Comparison of ENCODE assay signal across 16 cellular contexts in genomic region chr15:76714950-76715349, GRCh38.
"Had no signal": no experiment of that assay in that cellular context is flagged by ENCODE, and none has a peak within 500 bp of the region (broad histone marks: within the 10 kb centered on the region; RNA-seq: fewer than 3 reads in every experiment).

No MANE protein-coding gene starts in this region.

- ATAC-seq: foreskin keratinocyte, gastroesophageal sphincter, heart left ventricle, left cardiac atrium, left lung, left ventricle myocardium superior, lower lobe of right lung, mucosa of descending colon had no signal

- H3K27me3 Mint-ChIP-seq: naive B cell had no signal

- H3K4me1 Mint-ChIP-seq: mesothelial cell of epicardium had no signal

- H3K27ac Mint-ChIP-seq: mesothelial cell of epicardium had no signal

- DNase-seq: dermis blood vessel endothelial cell; dorsolateral prefrontal cortex; effector CD4-positive, alpha-beta T cell; effector memory CD4-positive, alpha-beta T cell; foreskin keratinocyte; heart left ventricle; hypothalamus; left cardiac atrium; left lung; left ventricle myocardium superior; lower lobe of right lung; mesenchymal stem cell; mucosa of descending colon; naive B cell had no signal

- H3K4me3 Mint-ChIP-seq: mesothelial cell of epicardium, naive B cell had no signal
